Comparison of ENCODE assay signal across 28 cellular contexts in genomic region chr7:108108131-108108530, GRCh38. TPM values are rescaled to one million over a fixed set of nuclear protein-coding genes. Genes with fewer than 3 reads are reported as not detected.
"Had no signal": no experiment of that assay in that cellular context is flagged by ENCODE, and none has a peak within 500 bp of the region (broad histone marks: within the 10 kb centered on the region; RNA-seq: fewer than 3 reads in every experiment).

No MANE protein-coding gene starts in this region.

- H3K4me3 Mint-ChIP-seq: dendritic cell treated with granulocyte-macrophage colony-stimulating factor and Interleukin-4, amounts not matched to agents 40 ng/mL and 50 ng/mL, for 4 days; endodermal cell; mesothelial cell of epicardium; naive B cell; stimulated activated effector memory CD8-positive, alpha-beta T cell treated with anti-CD3 and anti-CD28 coated beads, Interleukin-12 subunit alpha, Interleukin-12 subunit beta, amount 100 ng/mL, for 72 hours; type B pancreatic cell had no signal

- H3K27me3 ChIP-seq: colonic mucosa, gastrocnemius medialis, right atrium auricular region, stomach, testis, tibial artery had no signal

- H3K27ac ChIP-seq: colonic mucosa, epithelial cell of prostate, gastrocnemius medialis, parathyroid adenoma, right atrium auricular region, stomach, testis, tibial artery had no signal

- H3K9me3 ChIP-seq: colonic mucosa, gastrocnemius medialis, mucosa of descending colon, right atrium auricular region, stomach, testis, tibial artery had no signal

- H3K27me3 Mint-ChIP-seq: dendritic cell treated with granulocyte-macrophage colony-stimulating factor and Interleukin-4, amounts not matched to agents 40 ng/mL and 50 ng/mL, for 4 days; progenitor cell of endocrine pancreas; type B pancreatic cell had no signal

- H2AFZ ChIP-seq: parathyroid adenoma had no signal

- H3K4me1 Mint-ChIP-seq: naive B cell; stimulated activated effector memory CD8-positive, alpha-beta T cell treated with anti-CD3 and anti-CD28 coated beads, Interleukin-12 subunit alpha, Interleukin-12 subunit beta, amount 100 ng/mL, for 72 hours had no signal

- H3K4me3 ChIP-seq: colonic mucosa, gastrocnemius medialis, lung, mucosa of descending colon, right atrium auricular region, stomach, testis, tibial artery had no signal

- H3K4me1 ChIP-seq: colonic mucosa, gastrocnemius medialis, parathyroid adenoma, right atrium auricular region, testis, tibial artery had no signal

- H3K36me3 ChIP-seq: colonic mucosa, gastrocnemius medialis, right atrium auricular region, stomach, tibial artery had no signal

- H3K79me2 ChIP-seq: parathyroid adenoma had no signal

- H3K27ac Mint-ChIP-seq: dendritic cell treated with granulocyte-macrophage colony-stimulating factor and Interleukin-4, amounts not matched to agents 40 ng/mL and 50 ng/mL, for 4 days; endodermal cell; mesothelial cell of epicardium; naive B cell; progenitor cell of endocrine pancreas; stimulated activated effector memory CD8-positive, alpha-beta T cell treated with anti-CD3 and anti-CD28 coated beads, Interleukin-12 subunit alpha, Interleukin-12 subunit beta, amount 100 ng/mL, for 72 hours; type B pancreatic cell had no signal

- H3K9me3 Mint-ChIP-seq: dendritic cell treated with granulocyte-macrophage colony-stimulating factor and Interleukin-4, amounts not matched to agents 40 ng/mL and 50 ng/mL, for 4 days; endodermal cell; mesothelial cell of epicardium; stimulated activated effector memory CD8-positive, alpha-beta T cell treated with anti-CD3 and anti-CD28 coated beads, Interleukin-12 subunit alpha, Interleukin-12 subunit beta, amount 100 ng/mL, for 72 hours; type B pancreatic cell had no signal

- H3K9ac ChIP-seq: parathyroid adenoma had no signal

- DNase-seq: colonic mucosa; effector CD8-positive, alpha-beta T cell; endodermal cell; foreskin fibroblast; gastrocnemius medialis; head of caudate nucleus; kidney; mesenchymal stem cell; mucosa of descending colon; naive B cell; stimulated activated CD4-positive, alpha-beta T cell treated with anti-CD3 and anti-CD28 coated beads, Interleukin-2, amount 100 ng/mL, for 24 hours; stimulated activated CD4-positive, alpha-beta T cell treated with anti-CD3 and anti-CD28 coated beads, Interleukin-4, amount 100 ng/mL, for 24 hours; stimulated activated naive CD4-positive, alpha-beta T cell treated with Interleukin-2 at 50 U/mL for 16 hours; stomach; substantia nigra; testis; tibial artery had no signal

- H3K36me3 Mint-ChIP-seq: naive B cell; stimulated activated effector memory CD8-positive, alpha-beta T cell treated with anti-CD3 and anti-CD28 coated beads, Interleukin-12 subunit alpha, Interleukin-12 subunit beta, amount 100 ng/mL, for 72 hours; type B pancreatic cell had no signal

RNA-seq across cellular contexts. Expression of gene LAMB4, which starts 22.0 kb away (rescaled TPM):
- total RNA-seq: chondrocyte, endodermal cell, left lobe of liver, right atrium auricular region had no signal
